ENCODE assay signal across 8 cellular contexts in the genomic region with DNA sequence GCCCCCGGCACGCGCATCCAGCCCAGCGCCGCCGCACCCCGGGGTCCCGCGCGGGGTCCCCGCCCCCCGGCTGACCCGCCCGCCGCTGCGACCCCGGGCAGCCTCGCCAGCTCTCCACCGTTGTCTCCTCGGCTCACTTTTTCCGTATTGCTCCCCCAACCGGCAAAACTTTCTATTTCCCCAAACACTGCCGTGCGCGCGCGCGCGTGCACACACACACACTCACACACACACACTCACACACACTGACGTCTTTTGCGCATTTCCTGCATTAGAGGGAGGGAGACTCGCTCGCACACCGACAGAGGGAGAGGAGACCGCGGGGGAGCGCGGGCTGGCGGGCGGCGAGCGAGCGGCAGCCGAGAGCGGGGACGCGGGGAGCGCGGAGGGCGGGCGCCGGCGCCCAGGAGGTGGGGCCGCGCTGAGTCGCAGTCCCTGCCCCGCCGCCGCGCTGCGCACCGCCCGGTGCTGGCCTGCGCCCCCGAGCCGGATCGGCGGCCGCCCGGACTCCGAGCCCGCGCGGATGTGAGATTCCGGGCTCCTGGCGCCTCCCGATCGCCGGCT. TPM values are rescaled to one million over a fixed set of nuclear protein-coding genes. Genes with fewer than 3 reads are reported as not detected.
DNase-seq lines count a peak whose midpoint lies in the region; ATAC-seq and TF ChIP-seq lines count a peak whose summit lies in the region.

No MANE protein-coding gene starts in this region.

- peaks cover 28% of the 10 kb centered on the region for H3K79me2 ChIP-seq in hepatocyte

- peak overlapping the region; percentile 95 for H3K4me2 ChIP-seq in hepatocyte

- peak overlapping the region; percentile 74 for H2AFZ ChIP-seq in hepatocyte

- H4K20me1 ChIP-seq in hepatocyte (ENCODE audit: insufficient read depth, poor library complexity, severe bottlenecking) = peaks cover 8% of the 10 kb centered on the region

- ATAC-seq in GM18498 (IDR thresholded peaks at IDR 0.05; ENCODE audit: unreplicated experiment) (peak; percentile 82), HG02840 (IDR thresholded peaks at IDR 0.05; ENCODE audit: low FRiP score, unreplicated experiment) (peak; percentile 79)

- no peaks in the 10 kb centered on the region for H3K36me3 ChIP-seq in hepatocyte (replicated peaks; ENCODE audit: insufficient read depth, low read depth)

- in situ Hi-C loops in astrocyte of the cerebellum (cut with HindIII; ENCODE audit: low sequenced_read_pairs) = no loop called here

- peaks cover 6% of the 10 kb centered on the region for H3K4me1 ChIP-seq in hepatocyte (ENCODE audit: insufficient read depth)

- under 1% methylated on average over 23 of the region's 79 CpGs for WGBS in hepatocyte (ENCODE audit: low lambda C conversion rate, missing lambda C conversion rate)

- peaks cover 2% of the 10 kb centered on the region for H3K27me3 ChIP-seq in hepatocyte

- DNase-seq in NCI-H146 (lab: John Stamatoyannopoulos, UW) = peak; percentile 86
- DNase-seq in T-helper 9 cell = peak; percentile 92
- DNase-seq in astrocyte of the cerebellum (ENCODE audit: low read depth) = peak; percentile 94
- DNase-seq in hepatocyte (ENCODE audit: low spot score) = peak; percentile 94
- DNase-seq in retina = peak; percentile 90
- no peak for DNase-seq in OCI-M2 (lab: John Stamatoyannopoulos, UW; ENCODE audit: unreplicated experiment)

- H3K9me2 ChIP-seq in hepatocyte (replicated peaks; ENCODE audit: insufficient read depth) = no peaks in the 10 kb centered on the region

- peak overlapping the region; percentile 95 for H3K27ac ChIP-seq in hepatocyte

- H3K4me3 ChIP-seq in astrocyte of the cerebellum (ENCODE audit: low read depth, low read length) = peak overlapping the region; percentile 53
- peak overlapping the region; percentile 53 for H3K4me3 ChIP-seq in hepatocyte

- peak; percentile 44 for TF ChIP-seq CTCF in astrocyte of the cerebellum (IDR thresholded peaks at IDR 0.05; ENCODE audit: low read depth, low read length, missing control alignments)
- TF ChIP-seq CTCF in hepatocyte (IDR thresholded peaks at IDR 0.05; ENCODE audit: poor library complexity) = peak; percentile 54

- no peaks in the 10 kb centered on the region for H3K9me3 ChIP-seq in hepatocyte (ENCODE audit: low read depth)

RNA-seq across cellular contexts. Expression of a gene that starts 0.5 kb away (rescaled TPM):
- total RNA-seq in hepatocyte = 6.1 and 11.9 TPM in 2 replicates
- polyA plus RNA-seq in hepatocyte = 9.5 and 9.6 TPM in 2 replicates

RNA-seq across cellular contexts. Expression of a gene that starts 39.9 kb away (rescaled TPM):
- total RNA-seq in hepatocyte = 16.6 and 18.1 TPM in 2 replicates
- 6.6 and 6.7 TPM in 2 replicates for polyA plus RNA-seq in hepatocyte
